In genomic region chr3:106130384-106131084, GRCh38 we compare ENCODE assay signal across 10 cellular contexts.
A peak's percentile ranks its signal among the peaks of the same experiment; 100 is the strongest.
DNase-seq lines count a peak whose midpoint lies in the region; ATAC-seq and TF ChIP-seq lines count a peak whose summit lies in the region.
"Had no signal": no experiment of that assay in that cellular context is flagged by ENCODE, and none has a peak within 500 bp of the region (broad histone marks: within the 10 kb centered on the region; RNA-seq: fewer than 3 reads in every experiment).

No MANE protein-coding gene starts in this region.

- intact Hi-C loops in left ventricle myocardium superior (cut with micrococcal nuclease) (no loop called here), sigmoid colon (cut with DNase I) (no loop called here)

- no peaks in the 10 kb centered on the region for H3K9me3 ChIP-seq in right atrium auricular region
- no peaks in the 10 kb centered on the region for H3K9me3 ChIP-seq in adipocyte (ENCODE audit: control insufficient read depth, low read length)
- no peaks in the 10 kb centered on the region for H3K9me3 ChIP-seq in iPS-18a (ENCODE audit: control insufficient read depth, low read depth, low read length)
- no peaks in the 10 kb centered on the region for H3K9me3 ChIP-seq in sigmoid colon

- H3K27me3 ChIP-seq in right atrium auricular region (no peaks in the 10 kb centered on the region), adipocyte (replicated peaks; ENCODE audit: control insufficient read depth, insufficient read depth, low read length) (no peaks in the 10 kb centered on the region), iPS-18a (ENCODE audit: control insufficient read depth, insufficient read depth, low read length) (no peaks in the 10 kb centered on the region), sigmoid colon (no peaks in the 10 kb centered on the region)

- H3K4me1 ChIP-seq in right atrium auricular region (peaks cover 0 to 19% of the 10 kb centered on the region in 2 donors), adipocyte (ENCODE audit: control insufficient read depth, insufficient read depth, low read length) (peaks cover 38% of the 10 kb centered on the region), iPS-18a (ENCODE audit: control insufficient read depth, low read depth, low read length) (peaks cover 6% of the 10 kb centered on the region), sigmoid colon (peaks cover 0 to 18% (median 13%) of the 10 kb centered on the region in 4 donors)

- H3K27ac ChIP-seq in right atrium auricular region = no peak overlapping the region
- no peak overlapping the region for H3K27ac ChIP-seq in iPS-18a (ENCODE audit: low read length)
- peak overlapping the region in 1 of 4 donors; percentile 8 for H3K27ac ChIP-seq in sigmoid colon

- WGBS in sigmoid colon, 2 donors = 67 to 75% methylated on average over 1 of the region's 1 CpG

- H3K4me3 ChIP-seq in right atrium auricular region = no peak overlapping the region
- H3K4me3 ChIP-seq in adipocyte (ENCODE audit: low read length) = peak overlapping the region; percentile 66
- H3K4me3 ChIP-seq in iPS-18a (ENCODE audit: low read length) = no peak overlapping the region
- H3K4me3 ChIP-seq in sigmoid colon = no peak overlapping the region

- ATAC-seq in left ventricle myocardium superior = peak; percentile 50
- ATAC-seq in HG02763 (IDR thresholded peaks at IDR 0.05; ENCODE audit: unreplicated experiment) = no peak

- H3K9ac ChIP-seq in adipocyte (ENCODE audit: low read length) = peak overlapping the region; percentile 49
- peak overlapping the region; percentile 1 for H3K9ac ChIP-seq in iPS-18a (ENCODE audit: low read length)

- no peak for TF ChIP-seq POLR2A in sigmoid colon (IDR thresholded peaks at IDR 0.05)

- TF ChIP-seq CTCF in right atrium auricular region (IDR thresholded peaks at IDR 0.05) = no peak
- TF ChIP-seq CTCF in sigmoid colon (IDR thresholded peaks at IDR 0.05) = no peak

- H3K36me3 ChIP-seq in right atrium auricular region = no peaks in the 10 kb centered on the region
- H3K36me3 ChIP-seq in adipocyte (ENCODE audit: control insufficient read depth, insufficient read depth, low read length, severe bottlenecking) = no peaks in the 10 kb centered on the region
- H3K36me3 ChIP-seq in iPS-18a (ENCODE audit: control insufficient read depth, low read depth, low read length) = no peaks in the 10 kb centered on the region
- H3K36me3 ChIP-seq in sigmoid colon = no peaks in the 10 kb centered on the region

- no peak for DNase-seq in left ventricle myocardium superior
- no peak for DNase-seq in right atrium auricular region (ENCODE audit: low spot score)
- peak; percentile 76 for DNase-seq in adipocyte (ENCODE audit: low read depth)
- DNase-seq in NCI-H1092 (lab: John Stamatoyannopoulos, UW) = no peak
- DNase-seq in sigmoid colon = no peak
- DNase-seq in NCI-H2107 treated with DMSO at 0.1 percent for 48 hours (lab: John Stamatoyannopoulos, UW; ENCODE audit: unreplicated experiment) = no peak
- DNase-seq: cortex of kidney, NCI-H146 had no signal

- TF ChIP-seq EP300 in sigmoid colon (IDR thresholded peaks at IDR 0.05) = no peak
